Comparison of ENCODE assay signal across 1 cellular context in the genomic region with DNA sequence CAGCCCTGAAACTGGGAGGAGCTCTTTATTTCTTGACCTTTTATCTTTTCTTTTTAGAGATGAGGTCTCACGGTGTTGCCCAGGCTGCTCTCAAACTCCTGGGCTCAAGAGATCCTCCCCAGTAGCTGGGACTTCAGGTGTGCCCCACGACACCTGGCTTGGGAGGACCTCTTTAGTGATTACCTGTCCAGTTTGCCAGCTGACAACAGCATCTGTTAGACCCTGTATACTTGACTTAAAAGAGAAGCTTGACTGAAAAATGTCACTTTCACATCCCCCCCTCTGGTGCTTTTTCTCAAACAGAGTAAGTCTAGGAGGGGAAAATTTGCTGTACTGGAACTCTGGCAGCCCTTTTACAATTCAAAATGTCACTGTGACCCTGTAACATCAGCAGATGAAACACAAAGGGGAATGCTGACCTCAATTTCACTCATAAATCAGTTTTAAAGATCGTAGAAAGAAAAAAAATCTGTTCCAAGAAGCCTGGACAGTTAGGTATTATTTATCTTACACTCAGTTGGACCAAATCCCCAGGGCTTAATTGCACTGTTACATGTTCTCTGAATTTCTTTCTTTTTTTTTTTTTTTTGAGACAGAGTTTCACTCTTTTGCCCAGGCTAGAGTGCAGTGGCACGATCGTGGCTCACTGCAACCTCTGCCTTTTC.
TF ChIP-seq lines count a peak whose summit lies in the region.

No MANE protein-coding gene starts in this region.

TF ChIP-seq in GM23338, 12 proteins besides CTCF, POLR2A, EP300 and RAD21 (continued from another document):
- TF ChIP-seq, protein P1, sequence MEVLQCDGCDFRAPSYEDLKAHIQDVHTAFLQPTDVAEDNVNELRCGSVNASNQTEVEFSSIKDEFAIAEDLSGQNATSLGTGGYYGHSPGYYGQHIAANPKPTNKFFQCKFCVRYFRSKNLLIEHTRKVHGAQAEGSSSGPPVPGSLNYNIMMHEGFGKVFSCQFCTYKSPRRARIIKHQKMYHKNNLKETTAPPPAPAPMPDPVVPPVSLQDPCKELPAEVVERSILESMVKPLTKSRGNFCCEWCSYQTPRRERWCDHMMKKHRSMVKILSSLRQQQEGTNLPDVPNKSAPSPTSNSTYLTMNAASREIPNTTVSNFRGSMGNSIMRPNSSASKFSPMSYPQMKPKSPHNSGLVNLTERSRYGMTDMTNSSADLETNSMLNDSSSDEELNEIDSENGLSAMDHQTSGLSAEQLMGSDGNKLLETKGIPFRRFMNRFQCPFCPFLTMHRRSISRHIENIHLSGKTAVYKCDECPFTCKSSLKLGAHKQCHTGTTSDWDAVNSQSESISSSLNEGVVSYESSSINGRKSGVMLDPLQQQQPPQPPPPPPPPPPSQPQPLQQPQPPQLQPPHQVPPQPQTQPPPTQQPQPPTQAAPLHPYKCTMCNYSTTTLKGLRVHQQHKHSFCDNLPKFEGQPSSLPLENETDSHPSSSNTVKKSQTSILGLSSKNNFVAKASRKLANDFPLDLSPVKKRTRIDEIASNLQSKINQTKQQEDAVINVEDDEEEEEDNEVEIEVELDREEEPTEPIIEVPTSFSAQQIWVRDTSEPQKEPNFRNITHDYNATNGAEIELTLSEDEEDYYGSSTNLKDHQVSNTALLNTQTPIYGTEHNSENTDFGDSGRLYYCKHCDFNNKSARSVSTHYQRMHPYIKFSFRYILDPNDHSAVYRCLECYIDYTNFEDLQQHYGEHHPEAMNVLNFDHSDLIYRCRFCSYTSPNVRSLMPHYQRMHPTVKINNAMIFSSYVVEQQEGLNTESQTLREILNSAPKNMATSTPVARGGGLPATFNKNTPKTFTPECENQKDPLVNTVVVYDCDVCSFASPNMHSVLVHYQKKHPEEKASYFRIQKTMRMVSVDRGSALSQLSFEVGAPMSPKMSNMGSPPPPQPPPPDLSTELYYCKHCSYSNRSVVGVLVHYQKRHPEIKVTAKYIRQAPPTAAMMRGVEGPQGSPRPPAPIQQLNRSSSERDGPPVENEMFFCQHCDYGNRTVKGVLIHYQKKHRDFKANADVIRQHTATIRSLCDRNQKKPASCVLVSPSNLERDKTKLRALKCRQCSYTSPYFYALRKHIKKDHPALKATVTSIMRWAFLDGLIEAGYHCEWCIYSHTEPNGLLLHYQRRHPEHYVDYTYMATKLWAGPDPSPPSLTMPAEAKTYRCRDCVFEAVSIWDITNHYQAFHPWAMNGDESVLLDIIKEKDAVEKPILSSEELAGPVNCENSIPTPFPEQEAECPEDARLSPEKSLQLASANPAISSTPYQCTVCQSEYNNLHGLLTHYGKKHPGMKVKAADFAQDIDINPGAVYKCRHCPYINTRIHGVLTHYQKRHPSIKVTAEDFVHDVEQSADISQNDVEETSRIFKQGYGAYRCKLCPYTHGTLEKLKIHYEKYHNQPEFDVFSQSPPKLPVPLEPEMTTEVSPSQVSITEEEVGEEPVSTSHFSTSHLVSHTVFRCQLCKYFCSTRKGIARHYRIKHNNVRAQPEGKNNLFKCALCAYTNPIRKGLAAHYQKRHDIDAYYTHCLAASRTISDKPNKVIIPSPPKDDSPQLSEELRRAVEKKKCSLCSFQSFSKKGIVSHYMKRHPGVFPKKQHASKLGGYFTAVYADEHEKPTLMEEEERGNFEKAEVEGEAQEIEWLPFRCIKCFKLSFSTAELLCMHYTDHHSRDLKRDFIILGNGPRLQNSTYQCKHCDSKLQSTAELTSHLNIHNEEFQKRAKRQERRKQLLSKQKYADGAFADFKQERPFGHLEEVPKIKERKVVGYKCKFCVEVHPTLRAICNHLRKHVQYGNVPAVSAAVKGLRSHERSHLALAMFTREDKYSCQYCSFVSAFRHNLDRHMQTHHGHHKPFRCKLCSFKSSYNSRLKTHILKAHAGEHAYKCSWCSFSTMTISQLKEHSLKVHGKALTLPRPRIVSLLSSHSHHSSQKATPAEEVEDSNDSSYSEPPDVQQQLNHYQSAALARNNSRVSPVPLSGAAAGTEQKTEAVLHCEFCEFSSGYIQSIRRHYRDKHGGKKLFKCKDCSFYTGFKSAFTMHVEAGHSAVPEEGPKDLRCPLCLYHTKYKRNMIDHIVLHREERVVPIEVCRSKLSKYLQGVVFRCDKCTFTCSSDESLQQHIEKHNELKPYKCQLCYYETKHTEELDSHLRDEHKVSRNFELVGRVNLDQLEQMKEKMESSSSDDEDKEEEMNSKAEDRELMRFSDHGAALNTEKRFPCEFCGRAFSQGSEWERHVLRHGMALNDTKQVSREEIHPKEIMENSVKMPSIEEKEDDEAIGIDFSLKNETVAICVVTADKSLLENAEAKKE (CRISPR knock-in tag; IDR thresholded peaks at IDR 0.05): no peak
- TF ChIP-seq NANOG (IDR thresholded peaks at IDR 0.05; ENCODE audit: borderline replicate concordance): no peak
- no peak for TF ChIP-seq EZH2phosphoT487 (IDR thresholded peaks at IDR 0.05; ENCODE audit: unreplicated experiment)
- TF ChIP-seq, protein P2, sequence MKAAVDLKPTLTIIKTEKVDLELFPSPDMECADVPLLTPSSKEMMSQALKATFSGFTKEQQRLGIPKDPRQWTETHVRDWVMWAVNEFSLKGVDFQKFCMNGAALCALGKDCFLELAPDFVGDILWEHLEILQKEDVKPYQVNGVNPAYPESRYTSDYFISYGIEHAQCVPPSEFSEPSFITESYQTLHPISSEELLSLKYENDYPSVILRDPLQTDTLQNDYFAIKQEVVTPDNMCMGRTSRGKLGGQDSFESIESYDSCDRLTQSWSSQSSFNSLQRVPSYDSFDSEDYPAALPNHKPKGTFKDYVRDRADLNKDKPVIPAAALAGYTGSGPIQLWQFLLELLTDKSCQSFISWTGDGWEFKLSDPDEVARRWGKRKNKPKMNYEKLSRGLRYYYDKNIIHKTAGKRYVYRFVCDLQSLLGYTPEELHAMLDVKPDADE (IDR thresholded peaks at IDR 0.05): no peak
- no peak for TF ChIP-seq EZH2 (IDR thresholded peaks at IDR 0.05; ENCODE audit: low read depth, unreplicated experiment)
